21 cellular contexts compared by ENCODE assay signal in genomic region chr5:61821561-61821960, GRCh38.
"Had no signal": no experiment of that assay in that cellular context is flagged by ENCODE, and none has a peak within 500 bp of the region (broad histone marks: within the 10 kb centered on the region; RNA-seq: fewer than 3 reads in every experiment).

No MANE protein-coding gene starts in this region.

- H3K36me3 ChIP-seq: colonic mucosa, gastrocnemius medialis, heart right ventricle, left lung, lower lobe of right lung had no signal

- H3K9me3 ChIP-seq: colonic mucosa, gastrocnemius medialis, heart right ventricle, left lung, lower lobe of right lung, mucosa of descending colon had no signal

- DNase-seq: colonic mucosa; cortex of kidney; effector CD8-positive, alpha-beta T cell; effector memory CD8-positive, alpha-beta T cell; endodermal cell; erythroblast; foreskin keratinocyte; gastrocnemius medialis; glutamatergic neuron; head of caudate nucleus; heart right ventricle; hippocampal formation; left cardiac atrium; left lung; left ventricle myocardium superior; lower lobe of right lung; mesenchymal stem cell; mucosa of descending colon; naive B cell had no signal

- H3K4me1 ChIP-seq: colonic mucosa, foreskin keratinocyte, gastrocnemius medialis, lower lobe of right lung had no signal

- H3K27me3 ChIP-seq: colonic mucosa, foreskin keratinocyte, gastrocnemius medialis, left lung had no signal

- ATAC-seq: effector memory CD8-positive, alpha-beta T cell; esophagus mucosa; foreskin keratinocyte; gastrocnemius medialis; heart right ventricle; left cardiac atrium; left lung; left ventricle myocardium superior; lower lobe of right lung; mucosa of descending colon had no signal

- H3K27ac ChIP-seq: colonic mucosa, epithelial cell of prostate, foreskin keratinocyte, gastrocnemius medialis, heart right ventricle, left lung, lower lobe of right lung had no signal

- H3K4me3 ChIP-seq: colonic mucosa, gastrocnemius medialis, heart right ventricle, left lung, lower lobe of right lung, mucosa of descending colon had no signal
